In genomic region chr4:151407466-151408379, GRCh38 we compare ENCODE assay signal across 8 cellular contexts. TPM values are rescaled to one million over a fixed set of nuclear protein-coding genes. Genes with fewer than 3 reads are reported as not detected.
DNase-seq lines count a peak whose midpoint lies in the region; ATAC-seq and TF ChIP-seq lines count a peak whose summit lies in the region.

No MANE protein-coding gene starts in this region.

- peak overlapping the region; percentile 79 for H3K4me3 Mint-ChIP-seq in T-helper 1 cell treated with Interleukin-12 subunit alpha and Interleukin-12 subunit beta and Interleukin-4 antibody, amounts not matched to agents 30 μg/mL and 1 μg/mL, for 36 hours

- no peaks in the 10 kb centered on the region for H3K36me3 ChIP-seq in BJ (ENCODE audit: control insufficient read depth, insufficient read depth, low read length)
- no peaks in the 10 kb centered on the region for H3K36me3 ChIP-seq in duodenal mucosa (ENCODE audit: control insufficient read depth in 1 of 2, insufficient read depth in 2 of 2, low read length in 2 of 2)
- no peaks in the 10 kb centered on the region for H3K36me3 ChIP-seq in transverse colon

- peaks cover 58% of the 10 kb centered on the region for H3K27me3 Mint-ChIP-seq in T-helper 1 cell treated with Interleukin-12 subunit alpha and Interleukin-12 subunit beta and Interleukin-4 antibody, amounts not matched to agents 30 μg/mL and 1 μg/mL, for 36 hours (ENCODE audit: low read depth)

- H3K4me3 ChIP-seq in BJ (ENCODE audit: low read depth, low read length) (peak overlapping the region; percentile 46), duodenal mucosa (ENCODE audit: low read depth in 1 of 2, low read length in 2 of 2) (peak overlapping the region; percentile 85 to 89), mononuclear cell (ENCODE audit: low read length) (peak overlapping the region; percentile 37), transverse colon (peak overlapping the region in 3 of 4 donors; percentile 58 to 81 (median 64))

- H3K9ac ChIP-seq in duodenal mucosa (ENCODE audit: low read depth in 1 of 2, low read length in 2 of 2): peak overlapping the region; percentile 82 to 85

- H3K4me1 Mint-ChIP-seq in T-helper 1 cell treated with Interleukin-12 subunit alpha and Interleukin-12 subunit beta and Interleukin-4 antibody, amounts not matched to agents 30 μg/mL and 1 μg/mL, for 36 hours (ENCODE audit: low read depth): peaks cover 15% of the 10 kb centered on the region

- H3K27ac ChIP-seq in duodenal mucosa (ENCODE audit: low read depth, low read length): peak overlapping the region; percentile 52
- peak overlapping the region; percentile 85 to 90 (median 88) for H3K27ac ChIP-seq in transverse colon

- H3K9me3 ChIP-seq in duodenal mucosa (ENCODE audit: control insufficient read depth in 1 of 2, low read length in 2 of 2) (no peaks in the 10 kb centered on the region), mononuclear cell (ENCODE audit: low read depth, low read length) (no peaks in the 10 kb centered on the region), transverse colon (no peaks in the 10 kb centered on the region)

- POLR2A ChIA-PET in BJ (lab: Charles Lee): no interaction called here

- 24 to 78% methylated on average over 3 to 29 of the region's 29 CpGs for WGBS in transverse colon (ENCODE audit: low coverage in 1 of 2), 2 donors

- H3K9me3 Mint-ChIP-seq in T-helper 1 cell treated with Interleukin-12 subunit alpha and Interleukin-12 subunit beta and Interleukin-4 antibody, amounts not matched to agents 30 μg/mL and 1 μg/mL, for 36 hours: no peaks in the 10 kb centered on the region

- no peak for DNase-seq in BJ (ENCODE audit: low read depth)
- peak; percentile 59 for DNase-seq in transverse colon
- no peak for DNase-seq in NCI-H526 treated with DMSO at 0.1 percent for 48 hours (lab: John Stamatoyannopoulos, UW)

- intact Hi-C loops in transverse colon (cut with DNase I; ENCODE audit: low total_unique reads): no loop called here

- no peak for TF ChIP-seq POLR2A in transverse colon (IDR thresholded peaks at IDR 0.05)

- H3K27ac Mint-ChIP-seq in T-helper 1 cell treated with Interleukin-12 subunit alpha and Interleukin-12 subunit beta and Interleukin-4 antibody, amounts not matched to agents 30 μg/mL and 1 μg/mL, for 36 hours: peak overlapping the region; percentile 23

- H3K4me1 ChIP-seq in duodenal mucosa (ENCODE audit: control insufficient read depth in 1 of 2, insufficient read depth in 2 of 2, low read length in 2 of 2): peaks cover 19 to 23% of the 10 kb centered on the region in 2 donors
- H3K4me1 ChIP-seq in mononuclear cell (ENCODE audit: insufficient read depth, low read length): peaks cover 29% of the 10 kb centered on the region
- H3K4me1 ChIP-seq in transverse colon: peaks cover 4 to 43% (median 15%) of the 10 kb centered on the region in 4 donors

- TF ChIP-seq CTCF in BJ (IDR thresholded peaks at IDR 0.05; ENCODE audit: insufficient read depth, low read depth, low read length): no peak
- TF ChIP-seq CTCF in transverse colon (IDR thresholded peaks at IDR 0.05): no peak

- CTCF ChIA-PET in BJ (lab: Yijun Ruan, JAX): no interaction called here

- ATAC-seq in GM19043 (IDR thresholded peaks at IDR 0.05; ENCODE audit: low read depth, unreplicated experiment) (peak; percentile 83), HG03135 (IDR thresholded peaks at IDR 0.05; ENCODE audit: unreplicated experiment) (peak; percentile 65)

- H3K36me3 Mint-ChIP-seq in T-helper 1 cell treated with Interleukin-12 subunit alpha and Interleukin-12 subunit beta and Interleukin-4 antibody, amounts not matched to agents 30 μg/mL and 1 μg/mL, for 36 hours (ENCODE audit: low read depth): no peaks in the 10 kb centered on the region

- in situ Hi-C loops in transverse colon (cut with MboI; ENCODE audit: low pct_ligation_motif_present in 1 of 4, low pct_unique_long_range_greater_than_20kb in 1 of 4, low sequenced_read_pairs in 3 of 4): no loop called here

- no peak for TF ChIP-seq EP300 in transverse colon (IDR thresholded peaks at IDR 0.05; ENCODE audit: low read depth)

- H3K27me3 ChIP-seq in BJ (ENCODE audit: control insufficient read depth, insufficient read depth, low read length) (peaks cover 4% of the 10 kb centered on the region; the same call in 1 of the 2 replicates), duodenal mucosa (ENCODE audit: control insufficient read depth in 1 of 2, insufficient read depth in 2 of 2, low read length in 2 of 2) (no peaks in the 10 kb centered on the region), mononuclear cell (ENCODE audit: insufficient read depth, low read length) (peaks cover 22% of the 10 kb centered on the region), transverse colon (no peaks in the 10 kb centered on the region)

RNA-seq across cellular contexts. Expression of gene FHIP1A, which starts 1.3 kb away (rescaled TPM):
- polyA plus RNA-seq in BJ (2011; rRNA removed): 0.28 and 0.49 TPM in 2 replicates
- 0.38 and 0.67 TPM in 2 replicates for polyA minus RNA-seq in BJ (2011; rRNA and poly(A)+ RNA removed)
- total RNA-seq in mononuclear cell (2.8 TPM), transverse colon (10 to 100 TPM; 40.8 to 52.9 (median 44.5) TPM)

Comparison
In these comparisons a context has a peak if more than half of its experiments do, and no peak if none do; other contexts are left out.
1. H3K4me3 ChIP-seq: peak in every context shown above with its lines; median percentile 87 in duodenal mucosa; 64 in transverse colon; 46 in BJ; 37 in mononuclear cell.
2. RNA of gene FHIP1A, which starts 1.3 kb away (total RNA-seq): 40.8 to 52.9 TPM in transverse colon; 2.8 TPM in mononuclear cell (single experiment); every median in the first group is over 10 times any median in the second.